ENCODE assay signal across 8 cellular contexts in genomic region chr1:62783736-62784508, GRCh38. TPM values are rescaled to one million over a fixed set of nuclear protein-coding genes. Genes with fewer than 3 reads are reported as not detected.
DNase-seq lines count a peak whose midpoint lies in the region; ATAC-seq and TF ChIP-seq lines count a peak whose summit lies in the region.

Gene ATG4C (plus strand): TSS chr1:62784132. CDS start chr1:62803787, 19,655 bp downstream.

- no peaks in the 10 kb centered on the region for H3K4me1 Mint-ChIP-seq in immature natural killer cell

- peaks cover 3 to 5% (median 3%) of the 10 kb centered on the region in 3 donors for H3K27me3 Mint-ChIP-seq in immature natural killer cell (ENCODE audit: low read depth in 3 of 3)

- no peaks in the 10 kb centered on the region for H3K36me3 Mint-ChIP-seq in immature natural killer cell

- ATAC-seq in GM18907 (IDR thresholded peaks at IDR 0.05; ENCODE audit: unreplicated experiment) (peak; percentile 93), HG03139 (IDR thresholded peaks at IDR 0.05; ENCODE audit: unreplicated experiment) (peak; percentile 91)

- POLR2A ChIA-PET in AG04450 (lab: Yijun Ruan, JAX), result interaction anchor here (0.6 to 0.9 kb wide), 2 partner anchors 348 to 1692 kb away, joined by 4 to 6 read pairs; no protein-coding TSS in a partner anchor

- H3K27ac ChIP-seq in AG04450 (ENCODE audit: low read depth, low read length) (peak within 1 kb of the TSS; percentile 83), WERI-Rb-1 (peak within 1 kb of the TSS; percentile 97), caudate nucleus (ENCODE audit: low read depth, low read length) (peak within 1 kb of the TSS; percentile 98)

- peak within 1 kb of the TSS in 1 of 6 donors; percentile 39 for H3K27ac Mint-ChIP-seq in immature natural killer cell

- no peaks in the 10 kb centered on the region for H3K9me3 Mint-ChIP-seq in immature natural killer cell

- CTCF ChIA-PET in AG04450 (lab: Charles Lee), result no interaction called here

- peaks cover 3% of the 10 kb centered on the region; the same call in 1 of the 2 replicates for H3K36me3 ChIP-seq in WERI-Rb-1

- TF ChIP-seq CTCF in AG04450 (IDR thresholded peaks at IDR 0.05; ENCODE audit: low read depth, low read length), result 0 out of 2 replicates have a peak, but pooled peaks have one; percentile 1
- TF ChIP-seq CTCF in WERI-Rb-1 (IDR thresholded peaks at IDR 0.05; ENCODE audit: low read depth, low read length), result no peak

- H3K27me3 ChIP-seq in AG04450 (ENCODE audit: control insufficient read depth, insufficient read depth, low read length) (no peaks in the 10 kb centered on the region), WERI-Rb-1 (ENCODE audit: insufficient read depth, low read depth, severe bottlenecking) (no peaks in the 10 kb centered on the region)

- no peaks in the 10 kb centered on the region for H3K9me3 ChIP-seq in AG04450 (ENCODE audit: control insufficient read depth, insufficient read depth, low read length)
- H3K9me3 ChIP-seq in WERI-Rb-1 (ENCODE audit: severe bottlenecking), result no peaks in the 10 kb centered on the region

- peak; percentile 94 for DNase-seq in AG04450 (ENCODE audit: low read depth, low spot score)
- peak; percentile 95 for DNase-seq in NCI-H2196 treated with DMSO at 0.1 percent for 48 hours (lab: John Stamatoyannopoulos, UW; ENCODE audit: unreplicated experiment)
- peak; percentile 97 for DNase-seq in WERI-Rb-1
- DNase-seq in caudate nucleus (lab: John Stamatoyannopoulos, UW), result peak; percentile 76 to 100 (median 96)
- peak; percentile 93 to 94 (median 93) for DNase-seq in immature natural killer cell
- peak; percentile 91 for DNase-seq in smooth muscle cell of the brain vasculature (ENCODE audit: low read depth, low spot score)

- H3K4me3 ChIP-seq in AG04450 (ENCODE audit: low read depth, low read length) (peak within 1 kb of the TSS; percentile 90), WERI-Rb-1 (ENCODE audit: low read depth, low read length) (peak within 1 kb of the TSS; percentile 59)

- H3K4me3 Mint-ChIP-seq in immature natural killer cell, result peak within 1 kb of the TSS in 1 of 5 donors; percentile 40

RNA-seq across cellular contexts. Expression of gene ATG4C, which starts in this region (rescaled TPM):
- 7.5 and 12.0 TPM in 2 replicates for polyA plus RNA-seq in AG04450 (2011; rRNA removed)
- 4.1 and 6.7 TPM in 2 replicates for polyA minus RNA-seq in AG04450 (2011; rRNA and poly(A)+ RNA removed)
- polyA plus RNA-seq in immature natural killer cell, result 10 to 100 TPM in 2 of 3 donors, 1 to 10 TPM in 1; 8.0 to 13.7 (median 12.0) TPM

Comparison
In these comparisons a context has a peak if more than half of its experiments do, and no peak if none do; other contexts are left out.
1. Peak in every context shown above with its lines: DNase-seq, ATAC-seq, H3K4me3 ChIP-seq and H3K27ac ChIP-seq.